ENCODE assay signal across 14 cellular contexts in genomic region chr14:23877111-23877510, GRCh38.
DNase-seq lines count a peak whose midpoint lies in the region; ATAC-seq and TF ChIP-seq lines count a peak whose summit lies in the region.
"Had no signal": no experiment of that assay in that cellular context is flagged by ENCODE, and none has a peak within 500 bp of the region (broad histone marks: within the 10 kb centered on the region; RNA-seq: fewer than 3 reads in every experiment).

No MANE protein-coding gene starts in this region.

- H3K27ac Mint-ChIP-seq in natural killer cell treated with Interleukin-12 subunit alpha and Interleukin-12 subunit beta and Interleukin-15 and Interleukin-18, amount 100 ng/mL, for 72 hours: no peak overlapping the region
- H3K27ac Mint-ChIP-seq: endodermal cell had no signal

- H3K4me3 ChIP-seq in GM06990 (replicated peaks; ENCODE audit: low read depth, low read length): no peak overlapping the region; the same call in 1 of the 2 replicates
- H3K4me3 ChIP-seq: gastrocnemius medialis had no signal

- TF ChIP-seq CTCF in GM06990 (IDR thresholded peaks at IDR 0.05; ENCODE audit: insufficient read depth, low read length, poor library complexity, severe bottlenecking) (no peak), omental fat pad (IDR thresholded peaks at IDR 0.05) (no peak)

- H3K9me3 Mint-ChIP-seq in natural killer cell treated with Interleukin-12 subunit alpha and Interleukin-12 subunit beta and Interleukin-15 and Interleukin-18, amount 100 ng/mL, for 72 hours: no peaks in the 10 kb centered on the region

- H3K27me3 ChIP-seq in GM06990 (replicated peaks; ENCODE audit: control insufficient read depth, insufficient read depth, low read length): no peaks in the 10 kb centered on the region
- H3K27me3 ChIP-seq: gastrocnemius medialis had no signal

- peak; percentile 13 for DNase-seq in GM06990 (ENCODE audit: extremely low read depth, insufficient read length)
- no peak for DNase-seq in DMS 273 treated with DMSO at 0.1 percent for 48 hours (lab: John Stamatoyannopoulos, UW)
- no peak for DNase-seq in natural killer cell treated with Interleukin-12 subunit alpha and Interleukin-12 subunit beta and Interleukin-15 and Interleukin-18, amount 100 ng/mL, for 72 hours (ENCODE audit: low spot score)
- no peak for DNase-seq in omental fat pad (ENCODE audit: low spot score)
- DNase-seq in T-helper 9 cell: no peak
- DNase-seq: activated gamma-delta T cell treated with Interleukin-2 at 50 U/mL for 16 hours, endodermal cell, gastrocnemius medialis, islet precursor cell, NCI-H2107, WERI-Rb-1 had no signal

- H3K4me1 Mint-ChIP-seq in natural killer cell treated with Interleukin-12 subunit alpha and Interleukin-12 subunit beta and Interleukin-15 and Interleukin-18, amount 100 ng/mL, for 72 hours (ENCODE audit: low read depth in 2 of 2): no peaks in the 10 kb centered on the region
- H3K4me1 Mint-ChIP-seq: endodermal cell had no signal

- H3K36me3 Mint-ChIP-seq in natural killer cell treated with Interleukin-12 subunit alpha and Interleukin-12 subunit beta and Interleukin-15 and Interleukin-18, amount 100 ng/mL, for 72 hours: no peaks in the 10 kb centered on the region

- H3K4me3 Mint-ChIP-seq in natural killer cell treated with Interleukin-12 subunit alpha and Interleukin-12 subunit beta and Interleukin-15 and Interleukin-18, amount 100 ng/mL, for 72 hours: no peak overlapping the region
- H3K4me3 Mint-ChIP-seq: endodermal cell had no signal

- no peaks in the 10 kb centered on the region for H3K36me3 ChIP-seq in GM06990 (ENCODE audit: control insufficient read depth, insufficient read depth, low read length)
- H3K36me3 ChIP-seq: gastrocnemius medialis, WERI-Rb-1 had no signal

- ATAC-seq in GM18870 (IDR thresholded peaks at IDR 0.05; ENCODE audit: unreplicated experiment) (peak; percentile 65), GM21825 (IDR thresholded peaks at IDR 0.05; ENCODE audit: unreplicated experiment) (peak; percentile 59), HG03432 (IDR thresholded peaks at IDR 0.05; ENCODE audit: unreplicated experiment) (peak; percentile 65), omental fat pad (ENCODE audit: low FRiP score) (no peak)
- ATAC-seq in natural killer cell treated with Interleukin-12 subunit alpha and Interleukin-12 subunit beta and Interleukin-15 and Interleukin-18, amount 100 ng/mL, for 72 hours: no peak
- ATAC-seq: gastrocnemius medialis had no signal

- peaks cover 24 to 26% of the 10 kb centered on the region in 2 donors for H3K27me3 Mint-ChIP-seq in natural killer cell treated with Interleukin-12 subunit alpha and Interleukin-12 subunit beta and Interleukin-15 and Interleukin-18, amount 100 ng/mL, for 72 hours

Comparison
In these comparisons a context has a peak if more than half of its experiments do, and no peak if none do; other contexts are left out.
1. ATAC-seq: peak in GM18870 (single experiment), GM21825 (single experiment) and HG03432 (single experiment); none in natural killer cell treated with Interleukin-12 subunit alpha and Interleukin-12 subunit beta and Interleukin-15 and Interleukin-18, amount 100 ng/mL, for 72 hours (0 of 2) and omental fat pad (single experiment).